ENCODE assay signal across 8 cellular contexts in genomic region chr19:43826787-43827754, GRCh38. TPM values are rescaled to one million over a fixed set of nuclear protein-coding genes. Genes with fewer than 3 reads are reported as not detected.
DNase-seq lines count a peak whose midpoint lies in the region; ATAC-seq lines count a peak whose summit lies in the region.

ZNF283 (plus strand) TSS chr19:43827321; CDS start chr19:43833505, 6,184 bp downstream.

- POLR2A ChIA-PET in activated CD8-positive, alpha-beta T cell treated with anti-CD3 and anti-CD28 coated beads, Interleukin-2, amount 10 ng/mL, durations not matched to agents 7 days and 5 days (lab: Charles Lee): interaction anchor here (1.4 to 1.7 kb wide), 2 partner anchors 73 to 104 kb away, joined by 3 read pairs; partner anchors contain the start of gene SMG9

- H3K4me1 Mint-ChIP-seq in activated CD8-positive, alpha-beta T cell treated with anti-CD3 and anti-CD28 coated beads, Interleukin-2, amount 10 ng/mL, durations not matched to agents 7 days and 5 days (ENCODE audit: low read depth): peaks cover 21% of the 10 kb centered on the region
- H3K4me1 Mint-ChIP-seq in effector memory CD8-positive, alpha-beta T cell (ENCODE audit: low read depth in 2 of 2): peaks cover 15 to 16% of the 10 kb centered on the region in 2 donors

- H3K9me3 Mint-ChIP-seq in activated CD8-positive, alpha-beta T cell treated with anti-CD3 and anti-CD28 coated beads, Interleukin-2, amount 10 ng/mL, durations not matched to agents 7 days and 5 days (ENCODE audit: insufficient read depth): peaks cover 15% of the 10 kb centered on the region
- no peaks in the 10 kb centered on the region for H3K9me3 Mint-ChIP-seq in effector memory CD8-positive, alpha-beta T cell

- H3K27me3 Mint-ChIP-seq in activated CD8-positive, alpha-beta T cell treated with anti-CD3 and anti-CD28 coated beads, Interleukin-2, amount 10 ng/mL, durations not matched to agents 7 days and 5 days (ENCODE audit: low read depth): peaks cover 14% of the 10 kb centered on the region
- peaks cover 4 to 17% of the 10 kb centered on the region in 2 donors for H3K27me3 Mint-ChIP-seq in effector memory CD8-positive, alpha-beta T cell

- peak within 1 kb of the TSS; percentile 87 for H3K4me3 Mint-ChIP-seq in activated CD8-positive, alpha-beta T cell treated with anti-CD3 and anti-CD28 coated beads, Interleukin-2, amount 10 ng/mL, durations not matched to agents 7 days and 5 days
- peak within 1 kb of the TSS; percentile 88 to 90 for H3K4me3 Mint-ChIP-seq in effector memory CD8-positive, alpha-beta T cell

- H3K27ac Mint-ChIP-seq in activated CD8-positive, alpha-beta T cell treated with anti-CD3 and anti-CD28 coated beads, Interleukin-2, amount 10 ng/mL, durations not matched to agents 7 days and 5 days: peak within 1 kb of the TSS; percentile 70
- peak within 1 kb of the TSS; percentile 82 to 87 for H3K27ac Mint-ChIP-seq in effector memory CD8-positive, alpha-beta T cell

- CTCF ChIA-PET in activated CD8-positive, alpha-beta T cell treated with anti-CD3 and anti-CD28 coated beads, Interleukin-2, amount 10 ng/mL, durations not matched to agents 7 days and 5 days (lab: Charles Lee): interaction anchor here (0.9 to 1.1 kb wide), 3 partner anchors 15 to 159 kb away, joined by 3 to 4 read pairs (median 3); no protein-coding TSS in a partner anchor

- peaks cover 43% of the 10 kb centered on the region for H3K36me3 Mint-ChIP-seq in activated CD8-positive, alpha-beta T cell treated with anti-CD3 and anti-CD28 coated beads, Interleukin-2, amount 10 ng/mL, durations not matched to agents 7 days and 5 days (ENCODE audit: low read depth)
- peaks cover 23% of the 10 kb centered on the region for H3K36me3 Mint-ChIP-seq in effector memory CD8-positive, alpha-beta T cell (ENCODE audit: insufficient read depth)

- ATAC-seq in GM19023 (IDR thresholded peaks at IDR 0.05; ENCODE audit: unreplicated experiment): peak; percentile 81
- peak; percentile 71 for ATAC-seq in HG03565 (IDR thresholded peaks at IDR 0.05; ENCODE audit: unreplicated experiment)
- ATAC-seq in activated CD8-positive, alpha-beta T cell treated with anti-CD3 and anti-CD28 coated beads, Interleukin-2, amount 10 ng/mL, durations not matched to agents 7 days and 5 days: peak; percentile 90
- peak; percentile 96 for ATAC-seq in effector memory CD8-positive, alpha-beta T cell (replicated peaks)

- DNase-seq in AG08395 (ENCODE audit: low spot score) (peak; percentile 94), NCI-H82 treated with DMSO at 0.1 percent for 48 hours (lab: John Stamatoyannopoulos, UW; ENCODE audit: unreplicated experiment) (peak; percentile 83), lung microvascular endothelial cell (ENCODE audit: low read depth in 2 of 2) (peak; percentile 82 to 86)
- peak; percentile 87 for DNase-seq in activated CD8-positive, alpha-beta T cell treated with anti-CD3 and anti-CD28 coated beads, Interleukin-2, amount 10 ng/mL, durations not matched to agents 7 days and 5 days
- peak; percentile 71 to 78 (median 74) for DNase-seq in effector memory CD8-positive, alpha-beta T cell
- DNase-seq in stimulated activated CD4-positive, alpha-beta T cell treated with anti-CD3 and anti-CD28 coated beads, TNF-alpha, amount 100 ng/mL, for 24 hours (ENCODE audit: low read depth in 3 of 3): peak; percentile 71 to 84 (median 76)

RNA-seq across cellular contexts. Expression of gene ZNF283, which starts in this region (rescaled TPM):
- 1 to 10 TPM; 4.9 to 6.9 TPM for total RNA-seq in activated CD8-positive, alpha-beta T cell treated with anti-CD3 and anti-CD28 coated beads, Interleukin-2, amount 10 ng/mL, durations not matched to agents 7 days and 5 days
- total RNA-seq in lung microvascular endothelial cell: 5.0 and 8.5 TPM in 2 replicates

Comparison
In these comparisons a context has a peak if more than half of its experiments do, and no peak if none do; other contexts are left out.
1. Peak in every context shown above with its lines: DNase-seq and ATAC-seq.